In the genomic region with DNA sequence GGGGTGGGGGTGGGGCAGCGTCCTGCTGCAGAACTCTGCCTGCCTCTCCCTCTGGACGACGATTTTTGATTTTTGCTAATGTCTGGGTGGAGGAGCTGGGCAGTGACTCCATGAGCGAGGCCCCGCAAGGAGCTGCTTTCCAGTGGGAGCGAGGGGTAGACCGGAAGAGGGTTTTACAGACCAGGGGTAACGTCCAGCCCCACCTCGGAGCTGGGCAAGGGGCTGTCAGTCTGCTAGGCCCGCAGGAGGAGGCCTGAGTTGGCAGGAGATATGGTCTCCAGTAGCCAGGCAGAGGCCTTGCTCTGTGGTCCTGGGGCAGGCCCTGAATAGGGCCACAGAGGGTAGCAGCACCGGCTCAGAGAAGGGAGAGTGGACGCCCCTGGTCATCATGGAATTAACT, we compare ENCODE assay signal across 30 cellular contexts. TPM values are rescaled to one million over a fixed set of nuclear protein-coding genes. Genes with fewer than 3 reads are reported as not detected.
"Had no signal": no experiment of that assay in that cellular context is flagged by ENCODE, and none has a peak within 500 bp of the region (broad histone marks: within the 10 kb centered on the region; RNA-seq: fewer than 3 reads in every experiment).

No MANE protein-coding gene starts in this region.

- H3K4me1 Mint-ChIP-seq: endodermal cell, mesothelial cell of epicardium had no signal

- H3K27me3 ChIP-seq: colonic mucosa had no signal

- H3K4me3 ChIP-seq: colonic mucosa, esophagus squamous epithelium, gastrocnemius medialis, heart right ventricle, left lung, lower lobe of right lung, mucosa of descending colon had no signal

- H3K4me1 ChIP-seq: colonic mucosa, gastrocnemius medialis had no signal

- H3K4me3 Mint-ChIP-seq: dendritic cell treated with granulocyte-macrophage colony-stimulating factor and Interleukin-4, amounts not matched to agents 40 ng/mL and 50 ng/mL, for 4 days; effector memory CD8-positive, alpha-beta T cell; endodermal cell; immature natural killer cell; mesothelial cell of epicardium had no signal

- FAIRE-seq: endometrium had no signal

- H3K27ac ChIP-seq: colonic mucosa, epithelial cell of prostate, esophagus squamous epithelium, gastrocnemius medialis, heart right ventricle, left lung, lower lobe of right lung had no signal

- ATAC-seq: effector memory CD8-positive, alpha-beta T cell; esophagus mucosa; gastrocnemius medialis; heart right ventricle; left cardiac atrium; left lung; left ventricle myocardium superior; lower lobe of right lung; mucosa of descending colon had no signal

- H3K36me3 ChIP-seq: colonic mucosa, esophagus squamous epithelium, gastrocnemius medialis, heart right ventricle, left lung, lower lobe of right lung had no signal

- H3K9me3 ChIP-seq: colonic mucosa, esophagus squamous epithelium, gastrocnemius medialis, heart right ventricle, left lung, lower lobe of right lung, mucosa of descending colon had no signal

- DNase-seq: colonic mucosa; cortex of kidney; effector CD8-positive, alpha-beta T cell; effector memory CD8-positive, alpha-beta T cell; endodermal cell; erythroblast; esophagus squamous epithelium; foreskin fibroblast; foreskin melanocyte; gastrocnemius medialis; glutamatergic neuron; heart right ventricle; hippocampal formation; immature natural killer cell; left cardiac atrium; left ventricle myocardium superior; lower lobe of right lung; mesenchymal stem cell; mucosa of descending colon had no signal

- H3K9me3 Mint-ChIP-seq: dendritic cell treated with granulocyte-macrophage colony-stimulating factor and Interleukin-4, amounts not matched to agents 40 ng/mL and 50 ng/mL, for 4 days; effector memory CD8-positive, alpha-beta T cell; endodermal cell; immature natural killer cell; mesothelial cell of epicardium had no signal

- H3K27ac Mint-ChIP-seq: dendritic cell treated with granulocyte-macrophage colony-stimulating factor and Interleukin-4, amounts not matched to agents 40 ng/mL and 50 ng/mL, for 4 days; effector memory CD8-positive, alpha-beta T cell; endodermal cell; immature natural killer cell; mesothelial cell of epicardium had no signal

- H3K36me3 Mint-ChIP-seq: immature natural killer cell, mesothelial cell of epicardium had no signal

RNA-seq across cellular contexts. Expression of a gene that starts 9.0 kb away (rescaled TPM):
- polyA plus RNA-seq: immature natural killer cell had no signal

RNA-seq across cellular contexts. Expression of a gene that starts 46.9 kb away (rescaled TPM):
- total RNA-seq: cerebellum, colonic mucosa, dermis microvascular lymphatic vessel endothelial cell, esophagus mucosa, gastrocnemius medialis, left cardiac atrium, left lung, left ventricle myocardium superior, lower leg skin, lower lobe of right lung, lung microvascular endothelial cell, mesenteric fat pad, mucosa of descending colon had no signal
- polyA plus RNA-seq: heart right ventricle, immature natural killer cell had no signal
